ENCODE assay signal across 17 cellular contexts in genomic region chr13:83219832-83220231, GRCh38.
DNase-seq lines count a peak whose midpoint lies in the region; ATAC-seq and TF ChIP-seq lines count a peak whose summit lies in the region.
"Had no signal": no experiment of that assay in that cellular context is flagged by ENCODE, and none has a peak within 500 bp of the region (broad histone marks: within the 10 kb centered on the region; RNA-seq: fewer than 3 reads in every experiment).

No MANE protein-coding gene starts in this region.

- H3K4me3 Mint-ChIP-seq in MCF 10A (ENCODE audit: unreplicated experiment), result no peak overlapping the region
- no peak overlapping the region for H3K4me3 Mint-ChIP-seq in CD8-positive, alpha-beta memory T cell
- H3K4me3 Mint-ChIP-seq: B cell; CD4-positive, alpha-beta T cell; GM23338; H9; IgD-negative memory B cell had no signal

- H3K4me2 ChIP-seq in mammary epithelial cell (ENCODE audit: insufficient read depth, low read depth, low read length), result peak overlapping the region; percentile 12
- peak overlapping the region; percentile 78; the same call in 1 of the 2 replicates for H3K4me2 ChIP-seq in KMS-11
- H3K4me2 ChIP-seq: GM23338 had no signal

- H3K9me3 ChIP-seq in mammary epithelial cell (replicated peaks; ENCODE audit: insufficient read depth, low read length) (no peaks in the 10 kb centered on the region), RWPE2 (ENCODE audit: severe bottlenecking) (peaks cover 3% of the 10 kb centered on the region)
- no peaks in the 10 kb centered on the region for H3K9me3 ChIP-seq in CD8-positive, alpha-beta memory T cell (ENCODE audit: low read length)

- BruUV-seq in mammary epithelial cell (replicated peaks; lab: Mats Ljungman, UMichigan), result no TSS peak
- BruUV-seq in MCF 10A (replicated peaks; lab: Mats Ljungman, UMichigan), result no TSS peak

- H3K4me3 ChIP-seq in mammary epithelial cell (replicated peaks in 1 of 3; ENCODE audit: insufficient read depth in 1 of 3, low read depth in 2 of 3, low read length in 3 of 3), result no peak overlapping the region
- H3K4me3 ChIP-seq in KMS-11 (IDR thresholded peaks at IDR 0.05; ENCODE audit: insufficient read depth, low read depth, low read length), result no peak overlapping the region
- H3K4me3 ChIP-seq in RWPE2 (ENCODE audit: severe bottlenecking), result no peak overlapping the region
- H3K4me3 ChIP-seq in CD8-positive, alpha-beta memory T cell (ENCODE audit: low read length), result no peak overlapping the region
- H3K4me3 ChIP-seq: GM23338 had no signal

- peaks cover 5% of the 10 kb centered on the region for H3K36me3 Mint-ChIP-seq in MCF 10A (ENCODE audit: insufficient read depth, unreplicated experiment)
- no peaks in the 10 kb centered on the region for H3K36me3 Mint-ChIP-seq in CD8-positive, alpha-beta memory T cell
- H3K36me3 Mint-ChIP-seq in activated naive CD4-positive, alpha-beta T cell treated with anti-CD3 and anti-CD28 coated beads, Interleukin-2, amount 50 U/mL, for 72 hours, result no peaks in the 10 kb centered on the region
- H3K36me3 Mint-ChIP-seq: IgD-negative memory B cell had no signal

- no peaks in the 10 kb centered on the region for H3K27me3 Mint-ChIP-seq in MCF 10A (ENCODE audit: insufficient read depth, unreplicated experiment)
- H3K27me3 Mint-ChIP-seq in CD8-positive, alpha-beta memory T cell, result no peaks in the 10 kb centered on the region
- H3K27me3 Mint-ChIP-seq: B cell; CD4-positive, alpha-beta T cell; IgD-negative memory B cell had no signal

- H3K4me1 ChIP-seq in mammary epithelial cell (ENCODE audit: insufficient read depth, low read length) (peaks cover 29% of the 10 kb centered on the region), KMS-11 (ENCODE audit: low read depth, poor library complexity, severe bottlenecking) (peaks cover 38% of the 10 kb centered on the region), RWPE2 (ENCODE audit: insufficient read depth, poor library complexity, severe bottlenecking) (peaks cover 51% of the 10 kb centered on the region)
- H3K4me1 ChIP-seq in CD8-positive, alpha-beta memory T cell (ENCODE audit: insufficient read depth, low read length), result no peaks in the 10 kb centered on the region

- TF ChIP-seq CTCF in mammary epithelial cell (conservative IDR thresholded peaks at IDR 0.05 in 1 of 2, IDR thresholded peaks at IDR 0.05 in 1 of 2; ENCODE audit: extremely low read depth in 1 of 2, insufficient read depth in 1 of 2, low read depth in 1 of 2, low read length in 2 of 2) (no peak), MCF 10A (IDR thresholded peaks at IDR 0.05; ENCODE audit: unreplicated experiment) (no peak), KMS-11 (conservative IDR thresholded peaks at IDR 0.05; ENCODE audit: low read depth, low read length) (no peak), RWPE2 (IDR thresholded peaks at IDR 0.05; ENCODE audit: poor library complexity, severe bottlenecking) (no peak)

- H3K79me2 ChIP-seq in mammary epithelial cell (ENCODE audit: insufficient read depth, low read length), result no peaks in the 10 kb centered on the region
- no peaks in the 10 kb centered on the region for H3K79me2 ChIP-seq in KMS-11 (ENCODE audit: insufficient read depth, low read depth)

- DNase-seq in mammary epithelial cell (no peak), MCF 10A (ENCODE audit: unreplicated experiment) (no peak), RWPE2 (ENCODE audit: low spot score) (no peak), NCI-H1105 (lab: John Stamatoyannopoulos, UW) (no peak)
- DNase-seq in CD8-positive, alpha-beta memory T cell, result no peak
- DNase-seq in activated naive CD4-positive, alpha-beta T cell treated with anti-CD3 and anti-CD28 coated beads, Interleukin-2, amount 50 U/mL, for 72 hours (ENCODE audit: low spot score in 2 of 2), result no peak
- DNase-seq: 8988T; ACHN; C1 segment of cervical spinal cord; CD4-positive, alpha-beta T cell; DMS79; H9 had no signal

- no peak for ATAC-seq in RWPE2 (ENCODE audit: low read depth)
- no peak for ATAC-seq in activated naive CD4-positive, alpha-beta T cell treated with anti-CD3 and anti-CD28 coated beads, Interleukin-2, amount 50 U/mL, for 72 hours
- ATAC-seq: GM23338 had no signal

- no peaks in the 10 kb centered on the region for H3K9me3 Mint-ChIP-seq in MCF 10A (ENCODE audit: unreplicated experiment)
- peaks cover 0 to 14% (median 0%) of the 10 kb centered on the region in 5 donors for H3K9me3 Mint-ChIP-seq in CD8-positive, alpha-beta memory T cell
- peaks cover 4 to 5% of the 10 kb centered on the region in 2 donors for H3K9me3 Mint-ChIP-seq in activated naive CD4-positive, alpha-beta T cell treated with anti-CD3 and anti-CD28 coated beads, Interleukin-2, amount 50 U/mL, for 72 hours
- H3K9me3 Mint-ChIP-seq: GM23338, H9 had no signal

- POLR2A ChIA-PET in MCF 10A (lab: Yijun Ruan, JAX), result interaction anchor here (1.1 kb wide), 1 partner anchor 16 kb away, joined by 3 read pairs; no protein-coding TSS in a partner anchor
- POLR2A ChIA-PET in CD8-positive, alpha-beta memory T cell (lab: Charles Lee), result no interaction called here

- peaks cover 43% of the 10 kb centered on the region for H3K4me1 Mint-ChIP-seq in MCF 10A (ENCODE audit: insufficient read depth, unreplicated experiment)
- no peaks in the 10 kb centered on the region for H3K4me1 Mint-ChIP-seq in CD8-positive, alpha-beta memory T cell
- H3K4me1 Mint-ChIP-seq: B cell, IgD-negative memory B cell had no signal

- H2AFZ ChIP-seq in mammary epithelial cell (ENCODE audit: low read depth, low read length) (no peak overlapping the region), KMS-11 (ENCODE audit: low read depth) (no peak overlapping the region)
- H2AFZ ChIP-seq: GM23338 had no signal

- no peaks in the 10 kb centered on the region for H4K20me1 ChIP-seq in mammary epithelial cell (ENCODE audit: insufficient read depth, low read length)
- H4K20me1 ChIP-seq in KMS-11 (ENCODE audit: insufficient read depth), result no peaks in the 10 kb centered on the region

- dilution Hi-C loops in mammary epithelial cell (cut with HindIII; ENCODE audit: low sequenced_read_pairs), result no loop called here

- intact Hi-C loops in mammary epithelial cell (cut with micrococcal nuclease), result no loop called here
- intact Hi-C loops in MCF 10A (cut with micrococcal nuclease), result no loop called here

- H3K27ac ChIP-seq in mammary epithelial cell (ENCODE audit: insufficient read depth, low read depth, low read length), result no peak overlapping the region
- no peak overlapping the region for H3K27ac ChIP-seq in KMS-11
- H3K27ac ChIP-seq in RWPE2 (ENCODE audit: poor library complexity, severe bottlenecking), result peak overlapping the region; percentile 88
- no peak overlapping the region for H3K27ac ChIP-seq in CD8-positive, alpha-beta memory T cell (ENCODE audit: low read depth, low read length)
- H3K27ac ChIP-seq: HL-60 had no signal

- H3K27me3 ChIP-seq in mammary epithelial cell (ENCODE audit: insufficient read depth, low read length) (no peaks in the 10 kb centered on the region), KMS-11 (ENCODE audit: insufficient read depth, low read depth) (no peaks in the 10 kb centered on the region), RWPE2 (ENCODE audit: insufficient read depth, poor library complexity, severe bottlenecking) (no peaks in the 10 kb centered on the region)
- H3K27me3 ChIP-seq in CD8-positive, alpha-beta memory T cell (ENCODE audit: insufficient read depth, low read length, poor library complexity, severe bottlenecking), result no peaks in the 10 kb centered on the region

- 98% methylated on average over 3 of the region's 3 CpGs for WGBS in mammary epithelial cell (ENCODE audit: low coverage, missing lambda C conversion rate)

- CTCF ChIA-PET in mammary epithelial cell (lab: Charles Lee; ENCODE audit: low non-redundant PET) (no interaction called here), MCF 10A (lab: Yijun Ruan, JAX) (interaction anchor here (1.6 kb wide), 1 partner anchor 8 kb away, joined by 4 read pairs; no protein-coding TSS in a partner anchor)
- CTCF ChIA-PET in CD8-positive, alpha-beta memory T cell (lab: Charles Lee), result no interaction called here

- H3K36me3 ChIP-seq in mammary epithelial cell (ENCODE audit: insufficient read depth, low read length) (no peaks in the 10 kb centered on the region), KMS-11 (ENCODE audit: insufficient read depth) (no peaks in the 10 kb centered on the region), RWPE2 (ENCODE audit: low read depth) (no peaks in the 10 kb centered on the region)
- no peaks in the 10 kb centered on the region for H3K36me3 ChIP-seq in CD8-positive, alpha-beta memory T cell (ENCODE audit: insufficient read depth, low read length)

- in situ Hi-C loops in mammary epithelial cell (cut with MboI; ENCODE audit: low sequenced_read_pairs in 2 of 2), result no loop called here

- no peak overlapping the region for H3K27ac Mint-ChIP-seq in MCF 10A (ENCODE audit: low read depth, unreplicated experiment)
- H3K27ac Mint-ChIP-seq in CD8-positive, alpha-beta memory T cell, result no peak overlapping the region
- no peak overlapping the region for H3K27ac Mint-ChIP-seq in activated naive CD4-positive, alpha-beta T cell treated with anti-CD3 and anti-CD28 coated beads, Interleukin-2, amount 50 U/mL, for 72 hours
- H3K27ac Mint-ChIP-seq: B cell; CD4-positive, alpha-beta T cell; GM23338; H9 had no signal

- H3K9ac ChIP-seq in mammary epithelial cell (ENCODE audit: insufficient read depth, low read length) (no peak overlapping the region), KMS-11 (no peak overlapping the region)
